In genomic region chr16:18983565-18984424, GRCh38 we compare ENCODE assay signal across 9 cellular contexts. TPM values are rescaled to one million over a fixed set of nuclear protein-coding genes. Genes with fewer than 3 reads are reported as not detected.
A peak's percentile ranks its signal among the peaks of the same experiment; 100 is the strongest.
DNase-seq lines count a peak whose midpoint lies in the region; ATAC-seq, FAIRE-seq and TF ChIP-seq lines count a peak whose summit lies in the region.
"Had no signal": no experiment of that assay in that cellular context is flagged by ENCODE, and none has a peak within 500 bp of the region (broad histone marks: within the 10 kb centered on the region; RNA-seq: fewer than 3 reads in every experiment).

Gene TMC7 (plus strand): TSS chr16:18983934. CDS start chr16:18984064, 130 bp downstream.

- H3K27ac Mint-ChIP-seq in activated CD4-positive, alpha-beta memory T cell treated with anti-CD3 and anti-CD28 coated beads for 36 hours = no peak within 1 kb of the TSS

- peak; percentile 27; the same call in 1 of the 2 replicates for TF ChIP-seq POLR2A in A549 (IDR thresholded peaks at IDR 0.05; ENCODE audit: low read length)

- in situ Hi-C loops in GM23248 (cut with MboI) = loop anchor here (5.0 kb wide), 1 partner anchor 89 kb away; no protein-coding TSS in a partner anchor

- H3K4me3 ChIP-seq in A549 = peak within 1 kb of the TSS; percentile 63
- peak within 1 kb of the TSS; percentile 77 for H3K4me3 ChIP-seq in GM23248
- peak within 1 kb of the TSS; percentile 69 for H3K4me3 ChIP-seq in fibroblast of the aortic adventitia (ENCODE audit: low read depth, low read length)
- H3K4me3 ChIP-seq in tibial artery = peak within 1 kb of the TSS; percentile 49 to 59

- H3K79me2 ChIP-seq in GM23248 (ENCODE audit: insufficient read depth) = no peaks in the 10 kb centered on the region

- POLR2A ChIA-PET in A549 (lab: Yijun Ruan, JAX) = interaction anchor here (0.6 to 1.8 kb wide), 8 partner anchors 12 to 182 kb away, joined by 4 to 15 read pairs (median 6); partner anchors contain the start of genes ARL6IP1 and COQ7
- POLR2A ChIA-PET in activated CD4-positive, alpha-beta memory T cell treated with anti-CD3 and anti-CD28 coated beads for 36 hours (lab: Charles Lee) = no interaction called here

- peak within 1 kb of the TSS; percentile 78 for H3K9ac ChIP-seq in GM23248

- 23% methylated on average over 14 of the region's 64 CpGs for WGBS in A549 (ENCODE audit: missing lambda C conversion rate)
- WGBS in GM23248 (ENCODE audit: low coverage in 1 of 2, low lambda C conversion rate in 2 of 2, missing lambda C conversion rate in 2 of 2), 2 experiments = 11 to 17% methylated on average over 32 to 46 of the region's 64 CpGs

- peak within 1 kb of the TSS; percentile 81 for H3K4me2 ChIP-seq in A549
- peak within 1 kb of the TSS; percentile 67 for H3K4me2 ChIP-seq in GM23248 (ENCODE audit: unreplicated experiment)

- no peaks in the 10 kb centered on the region for H3K36me3 Mint-ChIP-seq in activated CD4-positive, alpha-beta memory T cell treated with anti-CD3 and anti-CD28 coated beads for 36 hours

- CTCF ChIA-PET in A549 (lab: Yijun Ruan, JAX) = interaction anchor here (0.6 to 8.2 kb wide), 45 partner anchors 10 to 555 kb away, joined by 3 to 130 read pairs (median 7); partner anchors contain the start of gene COQ7
- CTCF ChIA-PET in activated CD4-positive, alpha-beta memory T cell treated with anti-CD3 and anti-CD28 coated beads for 36 hours (lab: Charles Lee) = interaction anchor here (0.5 to 0.6 kb wide), 2 partner anchors 47 to 86 kb away, joined by 3 to 4 read pairs; no protein-coding TSS in a partner anchor

- H3K27ac ChIP-seq in A549 = peak within 1 kb of the TSS; percentile 87 to 96
- H3K27ac ChIP-seq in GM23248 = no peak within 1 kb of the TSS
- peak within 1 kb of the TSS; percentile 16 to 28 for H3K27ac ChIP-seq in tibial artery

- H3K27me3 ChIP-seq in GM23248 (replicated peaks; ENCODE audit: insufficient read depth) (no peaks in the 10 kb centered on the region), tibial artery (peaks cover 0 to 7% of the 10 kb centered on the region in 2 donors)

- H3K36me3 ChIP-seq in GM23248 (ENCODE audit: low read depth) = no peaks in the 10 kb centered on the region
- no peaks in the 10 kb centered on the region for H3K36me3 ChIP-seq in tibial artery

- 0 out of 2 replicates have a peak, but pooled peaks cover 4% of the 10 kb centered on the region for H3F3A ChIP-seq in GM23248 (ENCODE audit: insufficient read depth)

- peak within 1 kb of the TSS; percentile 81 for H2AFZ ChIP-seq in GM23248

- TF ChIP-seq CTCF in A549 (IDR thresholded peaks at IDR 0.05) (peak; percentile 98), fibroblast of the aortic adventitia (IDR thresholded peaks at IDR 0.05; ENCODE audit: insufficient read depth, low read length) (peak; percentile 83), tibial artery (IDR thresholded peaks at IDR 0.05) (peak; percentile 51 to 57)

- no peak for TF ChIP-seq EP300 in A549 (IDR thresholded peaks at IDR 0.05)

- no peaks in the 10 kb centered on the region for H3K4me1 Mint-ChIP-seq in activated CD4-positive, alpha-beta memory T cell treated with anti-CD3 and anti-CD28 coated beads for 36 hours (ENCODE audit: low read depth)

- DNase-seq in A549 (ENCODE audit: low read depth in 1 of 2, low spot score in 1 of 2) (peak; percentile 86 to 92), GM23248 (peak; percentile 93), NCI-H2227 treated with DMSO at 0.1 percent for 48 hours (lab: John Stamatoyannopoulos, UW) (peak; percentile 89), fibroblast of the aortic adventitia (ENCODE audit: low read depth) (peak; percentile 81), myocyte (ENCODE audit: low read depth) (peak; percentile 94), tibial artery (peak; percentile 47 to 78)
- peak; percentile 48 for DNase-seq in activated CD4-positive, alpha-beta memory T cell treated with anti-CD3 and anti-CD28 coated beads for 36 hours

- H3K4me3 Mint-ChIP-seq in activated CD4-positive, alpha-beta memory T cell treated with anti-CD3 and anti-CD28 coated beads for 36 hours = no peak within 1 kb of the TSS

- FAIRE-seq in A549 (lab: Jason Lieb, UNC) = no peak
- FAIRE-seq: GM18507 had no signal

- H3K27me3 Mint-ChIP-seq in activated CD4-positive, alpha-beta memory T cell treated with anti-CD3 and anti-CD28 coated beads for 36 hours = peaks cover 25% of the 10 kb centered on the region

- intact Hi-C loops in activated CD4-positive, alpha-beta memory T cell treated with anti-CD3 and anti-CD28 coated beads for 36 hours (cut with micrococcal nuclease) = no loop called here
- intact Hi-C loops in tibial artery (cut with DNase I; ENCODE audit: low total_unique reads) = loop anchor here (10.0 kb wide), 1 partner anchor 81 kb away; the partner anchor contains the start of gene COQ7

- ATAC-seq in A549 = peak; percentile 99
- no peak for ATAC-seq in HG03108 (IDR thresholded peaks at IDR 0.05; ENCODE audit: unreplicated experiment)

- H3K9me2 ChIP-seq in GM23248 (ENCODE audit: insufficient read depth) = no peaks in the 10 kb centered on the region

- H3K9me3 ChIP-seq in A549 = no peaks in the 10 kb centered on the region
- no peaks in the 10 kb centered on the region for H3K9me3 ChIP-seq in GM23248 (ENCODE audit: low read depth)
- no peaks in the 10 kb centered on the region for H3K9me3 ChIP-seq in tibial artery

- H3K4me1 ChIP-seq in A549 (peaks cover 33% of the 10 kb centered on the region), GM23248 (ENCODE audit: insufficient read depth) (peaks cover 5% of the 10 kb centered on the region; the same call in 1 of the 2 replicates), tibial artery (peaks cover 0 to 11% (median 8%) of the 10 kb centered on the region in 4 donors)

- H4K20me1 ChIP-seq in GM23248 (ENCODE audit: insufficient read depth) = no peaks in the 10 kb centered on the region

- no peaks in the 10 kb centered on the region for H3K9me3 Mint-ChIP-seq in activated CD4-positive, alpha-beta memory T cell treated with anti-CD3 and anti-CD28 coated beads for 36 hours

- peak; percentile 89 to 99 for TF ChIP-seq RAD21 in A549 (conservative IDR thresholded peaks at IDR 0.05 in 1 of 2, IDR thresholded peaks at IDR 0.05 in 1 of 2)

TF ChIP-seq in A549, 52 proteins besides CTCF, POLR2A, EP300 and RAD21 (continues in another document):
- TF ChIP-seq PHF8 (IDR thresholded peaks at IDR 0.05; ENCODE audit: borderline replicate concordance, low read depth) = peak; percentile 82; the same call in 1 of the 2 replicates
- TF ChIP-seq CEBPB (IDR thresholded peaks at IDR 0.05) = no peak
- no peak for TF ChIP-seq FOSL2 (IDR thresholded peaks at IDR 0.05)
- TF ChIP-seq FOSL2 (CRISPR knock-in tag; IDR thresholded peaks at IDR 0.05) = no peak
- no peak for TF ChIP-seq ELK1 (IDR thresholded peaks at IDR 0.05; ENCODE audit: low read depth, low read length)
- TF ChIP-seq HOXB13 (CRISPR knock-in tag; IDR thresholded peaks at IDR 0.05; ENCODE audit: low read depth) = no peak
- no peak for TF ChIP-seq BCL3 (IDR thresholded peaks at IDR 0.05)
- TF ChIP-seq CBX8 (IDR thresholded peaks at IDR 0.05) = no peak
- no peak for TF ChIP-seq RNF2 (IDR thresholded peaks at IDR 0.05; ENCODE audit: borderline replicate concordance, low read depth)
- TF ChIP-seq HOXB5 (CRISPR knock-in tag; IDR thresholded peaks at IDR 0.05) = 0 out of 2 replicates have a peak, but pooled peaks have one; percentile 54
- no peak; the same call in 1 of the 2 replicates for TF ChIP-seq MYC (IDR thresholded peaks at IDR 0.05; ENCODE audit: borderline replicate concordance, low read length)
- TF ChIP-seq ZFP36 (IDR thresholded peaks at IDR 0.05; ENCODE audit: borderline replicate concordance, partially characterized antibody) = no peak
- TF ChIP-seq SMC3 (IDR thresholded peaks at IDR 0.05) = peak; percentile 100
- no peak for TF ChIP-seq KDM5A (IDR thresholded peaks at IDR 0.05)

RNA-seq across cellular contexts. Expression of gene TMC7, which starts in this region (rescaled TPM):
- 9.4 and 15.0 TPM in 2 replicates for polyA plus RNA-seq in A549 (2011; rRNA removed)
- polyA plus RNA-seq in A549 (2012; cell fraction: cytosol; rRNA removed) = 2.9 and 4.3 TPM in 2 replicates
- 3.4 and 6.4 TPM in 2 replicates for polyA plus RNA-seq in A549 (2012; cell fraction: nucleus; rRNA removed)
- polyA plus RNA-seq in A549 (2017; fragmentation: RNase III; extraction: RNeasy Plus Mini Kit Qiagen cat#74134 plus additional on column Dnase treatment) = 5.4 to 7.5 TPM (median 7.0 TPM) in 3 replicates
- 12.5 and 14.3 TPM in 2 replicates for polyA minus RNA-seq in A549 (2011; rRNA and poly(A)+ RNA removed)
- total RNA-seq in GM23248 (2014; rRNA removed; shearing (Covaris generic)) = 0.25 and 0.54 TPM in 2 replicates
- polyA plus RNA-seq in GM23248 (2016; fragmentation: Nextera tagmentation; extraction: Ambion mirVana) = 1.4 TPM in 2 replicates
- not detected for total RNA-seq in activated CD4-positive, alpha-beta memory T cell treated with anti-CD3 and anti-CD28 coated beads for 36 hours
- total RNA-seq in fibroblast of the aortic adventitia (ENCODE audit: low replicate concordance) = 0.41 and 1.5 TPM in 2 replicates
- total RNA-seq in myocyte = 3.9 and 4.3 TPM in 2 replicates
- polyA plus RNA-seq in myocyte (2012) = 3.5 TPM

Comparison
In these comparisons a context has a peak if more than half of its experiments do, and no peak if none do; other contexts are left out.
1. Peak in DNase-seq in activated CD4-positive, alpha-beta memory T cell treated with anti-CD3 and anti-CD28 coated beads for 36 hours; RNA of the gene not detected or under 1 TPM.